Comparison of ENCODE assay signal across 26 cellular contexts in genomic region chr15:57571725-57572124, GRCh38. TPM values are rescaled to one million over a fixed set of nuclear protein-coding genes. Genes with fewer than 3 reads are reported as not detected.
"Had no signal": no experiment of that assay in that cellular context is flagged by ENCODE, and none has a peak within 500 bp of the region (broad histone marks: within the 10 kb centered on the region; RNA-seq: fewer than 3 reads in every experiment).

No MANE protein-coding gene starts in this region.

- H3K36me3 ChIP-seq: adrenal gland, Peyer's patch had no signal

- DNase-seq: activated CD4-positive, alpha-beta T cell treated with anti-CD3 and anti-CD28 coated beads for 48 hours; activated CD4-positive, alpha-beta T cell treated with anti-CD3 and anti-CD28 coated beads, Interleukin-2, amount 50 U/mL, for 4 hours; activated CD4-positive, CD25-positive, alpha-beta regulatory T cell treated with anti-CD3 and anti-CD28 coated beads, Interleukin-2, amount 50 U/mL, for 72 hours; activated CD8-positive, alpha-beta memory T cell treated with anti-CD3 and anti-CD28 coated beads, Interleukin-2, amount 50 U/mL, for 48 hours; activated CD8-positive, alpha-beta T cell treated with anti-CD3 and anti-CD28 coated beads, Interleukin-2, amount 10 ng/mL, durations not matched to agents 7 days and 5 days; activated naive CD4-positive, alpha-beta T cell treated with anti-CD3 and anti-CD28 coated beads, Interleukin-2, amount 50 U/mL, for 16 hours; activated naive CD8-positive, alpha-beta T cell treated with anti-CD3 and anti-CD28 coated beads, Interleukin-2, amount 10 ng/mL, durations not matched to agents 7 days and 5 days; activated T-cell treated with anti-CD3 and anti-CD28 coated beads, Interleukin-2, amount 50 U/mL, for 1 hour; adrenal gland; anterior cingulate cortex; caudate nucleus; MM.1S; NCI-H1417; NCI-H1694; NCI-H2029; NCI-H2107; NCI-H2171 treated with DMSO at 0.1 percent for 48 hours; NCI-H510A; NCI-H526 treated with DMSO at 0.1 percent for 48 hours; NCI-H82; Peyer's patch; SHP77 treated with DMSO at 0.1 percent for 48 hours; T-helper 17 cell; T-helper 9 cell had no signal

- H3K4me3 ChIP-seq: adrenal gland, Peyer's patch had no signal

- H3K27ac ChIP-seq: adrenal gland, Peyer's patch had no signal

- ATAC-seq: activated CD8-positive, alpha-beta T cell treated with anti-CD3 and anti-CD28 coated beads, Interleukin-2, amount 10 ng/mL, durations not matched to agents 7 days and 5 days; T-helper 17 cell; WTC11 had no signal

- H3K9me3 ChIP-seq: adrenal gland, Peyer's patch had no signal

- H3K27me3 ChIP-seq: adrenal gland, Peyer's patch had no signal

- H3K4me1 ChIP-seq: Peyer's patch had no signal

RNA-seq across cellular contexts. Expression of gene MYZAP, which starts 20.0 kb away (rescaled TPM):
- total RNA-seq: activated CD8-positive, alpha-beta T cell treated with anti-CD3 and anti-CD28 coated beads, Interleukin-2, amount 10 ng/mL, durations not matched to agents 7 days and 5 days; activated naive CD8-positive, alpha-beta T cell treated with anti-CD3 and anti-CD28 coated beads, Interleukin-2, amount 10 ng/mL, durations not matched to agents 7 days and 5 days; OCI-LY7 had no signal
